8 cellular contexts compared by ENCODE assay signal in the genomic region with DNA sequence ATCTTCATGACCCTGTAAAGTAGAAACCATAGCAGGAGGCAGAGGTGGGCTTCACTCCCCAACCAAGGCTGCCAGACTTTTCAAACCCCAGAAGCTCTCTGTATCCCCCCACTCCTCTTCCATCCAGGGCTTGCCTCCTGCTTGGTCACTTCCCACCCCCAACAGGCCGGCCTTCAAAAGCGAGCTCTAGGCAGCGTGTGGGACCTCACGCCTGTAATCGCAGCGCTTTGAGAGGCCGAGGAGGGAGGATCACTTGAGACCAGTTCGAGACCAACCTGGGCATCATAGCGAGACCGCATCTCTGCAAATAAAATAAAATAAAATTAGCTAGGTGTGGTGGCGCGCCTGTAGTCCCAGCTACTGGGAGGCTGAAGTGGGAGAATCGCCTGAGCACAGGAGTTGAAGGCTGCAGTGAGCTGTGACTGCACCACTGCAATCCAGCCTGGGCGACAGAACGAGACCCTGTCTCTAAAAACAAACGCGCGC. TPM values are rescaled to one million over a fixed set of nuclear protein-coding genes. Genes with fewer than 3 reads are reported as not detected.
DNase-seq lines count a peak whose midpoint lies in the region; ATAC-seq and TF ChIP-seq lines count a peak whose summit lies in the region.

No MANE protein-coding gene starts in this region.

- peak overlapping the region; percentile 82 for H2AFZ ChIP-seq in PC-9

- H3F3A ChIP-seq in DOHH2 (ENCODE audit: control insufficient read depth, insufficient read depth): peaks cover 5% of the 10 kb centered on the region; the same call in 1 of the 2 replicates
- H3F3A ChIP-seq in PC-9 (ENCODE audit: insufficient read depth, low read depth): no peaks in the 10 kb centered on the region; the same call in 1 of the 2 replicates

- H3K27ac ChIP-seq in DOHH2 (ENCODE audit: low read depth, low read length): peak overlapping the region; percentile 38
- 0 out of 2 replicates have a peak overlapping the region, but pooled peaks have one; percentile 1 for H3K27ac ChIP-seq in PC-9

- H3K4me1 ChIP-seq in DOHH2 (ENCODE audit: control insufficient read depth, low read length): peaks cover 23% of the 10 kb centered on the region
- H3K4me1 ChIP-seq in PC-9 (replicated peaks; ENCODE audit: insufficient read depth): peaks cover 23% of the 10 kb centered on the region

- CTCF ChIA-PET in PC-9 (lab: Charles Lee): interaction anchor here (0.6 to 0.7 kb wide), 3 partner anchors 35 to 380 kb away, joined by 3 to 10 read pairs (median 5); a partner anchor contains a TSS

- intact Hi-C loops in PC-9 (cut with micrococcal nuclease; ENCODE audit: unreplicated experiment): loop anchor here (2.0 kb wide), 3 partner anchors 21 to 79 kb away; no protein-coding TSS in a partner anchor

- peaks cover 5% of the 10 kb centered on the region; the same call in 1 of the 2 replicates for H4K20me1 ChIP-seq in DOHH2 (ENCODE audit: control insufficient read depth, insufficient read depth, low read depth, low read length)
- H4K20me1 ChIP-seq in PC-9 (ENCODE audit: insufficient read depth): peaks cover 3% of the 10 kb centered on the region; the same call in 1 of the 2 replicates

- H3K9me3 ChIP-seq in DOHH2 (ENCODE audit: control insufficient read depth, insufficient read depth, low read length) (no peaks in the 10 kb centered on the region), PC-9 (ENCODE audit: insufficient read depth, low read depth) (no peaks in the 10 kb centered on the region)

- TF ChIP-seq CTCF in DOHH2 (IDR thresholded peaks at IDR 0.05; ENCODE audit: low read depth, low read length, poor library complexity, severe bottlenecking) (no peak), PC-9 (conservative IDR thresholded peaks at IDR 0.05) (no peak), epithelial cell of proximal tubule (conservative IDR thresholded peaks at IDR 0.05; ENCODE audit: low read depth, low read length) (no peak)

- H3K36me3 ChIP-seq in DOHH2 (ENCODE audit: control insufficient read depth, low read length) (no peaks in the 10 kb centered on the region), PC-9 (ENCODE audit: low read depth) (no peaks in the 10 kb centered on the region)

- H3K4me3 ChIP-seq in DOHH2 (ENCODE audit: low read length): peak overlapping the region; percentile 88
- peak overlapping the region; percentile 68 for H3K4me3 ChIP-seq in PC-9
- H3K4me3 ChIP-seq in epithelial cell of proximal tubule (ENCODE audit: low read depth, low read length): peak overlapping the region; percentile 99

- H3K27me3 ChIP-seq in DOHH2 (ENCODE audit: control insufficient read depth, low read length) (no peaks in the 10 kb centered on the region), PC-9 (ENCODE audit: insufficient read depth, low read depth) (no peaks in the 10 kb centered on the region)

- H3K79me2 ChIP-seq in DOHH2 (ENCODE audit: control insufficient read depth, low read length) (peaks cover 28% of the 10 kb centered on the region), PC-9 (ENCODE audit: low read depth) (peaks cover 48% of the 10 kb centered on the region)

- POLR2A ChIA-PET in PC-9 (lab: Charles Lee; ENCODE audit: unreplicated experiment): interaction anchor here (0.6 to 1.1 kb wide), 3 partner anchors 11 to 43 kb away, joined by 4 to 21 read pairs (median 4); no protein-coding TSS in a partner anchor

- ATAC-seq in GM18867 (IDR thresholded peaks at IDR 0.05; ENCODE audit: unreplicated experiment): no peak

- TSS peak; percentile 83 for BruUV-seq in PC-9 (replicated peaks; lab: Mats Ljungman, UMichigan)

- no peak for DNase-seq in PC-9
- no peak for DNase-seq in epithelial cell of proximal tubule (ENCODE audit: low read depth)
- DNase-seq in pons (ENCODE audit: low spot score): peak; percentile 2
- no peak for DNase-seq in NOMO-1 treated with dmso at 0.1 percent for 144 hours (lab: John Stamatoyannopoulos, UW; ENCODE audit: unreplicated experiment)
- DNase-seq in GF-D8 (lab: John Stamatoyannopoulos, UW): no peak
- no peak for DNase-seq in MV-4-11 (lab: John Stamatoyannopoulos, UW)

- H3K4me2 ChIP-seq in DOHH2 (ENCODE audit: low read length) (peak overlapping the region; percentile 93), PC-9 (peak overlapping the region; percentile 79)

- H3K9me2 ChIP-seq in DOHH2 (replicated peaks; ENCODE audit: control insufficient read depth, low read length) (no peaks in the 10 kb centered on the region), PC-9 (ENCODE audit: insufficient read depth) (no peaks in the 10 kb centered on the region)

RNA-seq across cellular contexts. Expression of a gene that starts 0.7 kb away (rescaled TPM):
- 151 and 205 TPM in 2 replicates for total RNA-seq in PC-9 (2021)
- total RNA-seq in epithelial cell of proximal tubule: 77.8 and 83.0 TPM in 2 replicates

RNA-seq across cellular contexts. Expression of a gene that starts 35.4 kb away (rescaled TPM):
- total RNA-seq in PC-9 (2021) (71.7 and 75.6 TPM in 2 replicates), epithelial cell of proximal tubule (34.9 and 47.3 TPM in 2 replicates)
